Comparison of ENCODE assay signal across 8 cellular contexts in the genomic region with DNA sequence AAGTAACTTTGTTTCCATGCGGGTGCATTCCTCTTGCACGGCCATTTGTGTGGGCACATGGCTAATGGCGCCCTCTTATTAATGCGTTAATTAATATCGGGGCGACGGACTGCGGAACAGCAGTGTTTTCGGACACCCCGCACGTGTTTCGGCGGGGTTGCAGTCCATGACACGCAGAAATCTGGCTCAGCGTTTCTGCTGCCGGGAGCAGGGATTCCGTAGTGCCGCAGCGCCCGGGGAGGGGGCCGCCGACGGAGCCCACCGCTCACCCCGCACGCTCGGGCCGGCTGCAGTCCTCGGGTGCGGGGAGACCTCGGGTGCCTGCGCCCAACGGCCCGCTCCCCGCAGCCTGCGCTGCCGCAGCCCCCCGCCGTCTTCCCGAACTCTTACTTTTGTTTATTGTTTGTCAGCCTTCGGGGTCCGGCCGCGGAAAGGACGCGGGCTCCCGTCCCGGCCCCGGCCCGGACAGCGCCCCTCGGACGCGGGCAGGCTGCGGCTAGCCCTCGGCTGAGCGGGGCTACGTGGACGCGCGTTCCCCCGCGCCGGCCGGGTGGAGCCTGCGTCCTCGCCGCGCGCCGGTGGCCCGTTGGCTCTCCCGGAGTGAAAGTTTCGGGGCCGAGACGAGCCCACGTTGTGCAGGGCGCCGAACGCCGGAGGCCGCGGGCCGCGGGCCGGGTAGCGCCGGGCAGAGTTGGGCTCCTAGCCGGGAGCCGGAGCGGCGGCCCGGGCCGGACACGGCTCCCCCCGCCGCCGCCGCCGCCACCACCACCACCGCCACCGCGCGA. TPM values are rescaled to one million over a fixed set of nuclear protein-coding genes. Genes with fewer than 3 reads are reported as not detected.
A peak's percentile ranks its signal among the peaks of the same experiment; 100 is the strongest.
DNase-seq lines count a peak whose midpoint lies in the region; ATAC-seq and TF ChIP-seq lines count a peak whose summit lies in the region.

No MANE protein-coding gene starts in this region.

- peak overlapping the region in 1 of 2 experiments; percentile 75 for H3K23ac ChIP-seq in mesenchymal stem cell (ENCODE audit: low read length in 2 of 2)

- peak overlapping the region in 1 of 2 experiments; percentile 41 for H3K14ac ChIP-seq in mesenchymal stem cell (ENCODE audit: low read length in 2 of 2)

- H2AFZ ChIP-seq in mesenchymal stem cell (ENCODE audit: low read depth, low read length) = peak overlapping the region; percentile 66

- peak overlapping the region; percentile 92 to 97 for H3K4me3 Mint-ChIP-seq in effector memory CD8-positive, alpha-beta T cell

- peak overlapping the region; percentile 96 for H3K4me2 ChIP-seq in mesenchymal stem cell (ENCODE audit: low read length, poor library complexity, severe bottlenecking)

- H3K9me3 Mint-ChIP-seq in effector memory CD8-positive, alpha-beta T cell = no peaks in the 10 kb centered on the region

- no peaks in the 10 kb centered on the region for H3K9me3 ChIP-seq in mesenchymal stem cell (ENCODE audit: control insufficient read depth, low read length)
- no peaks in the 10 kb centered on the region for H3K9me3 ChIP-seq in suprapubic skin

- peak overlapping the region; percentile 89 for H2BK15ac ChIP-seq in mesenchymal stem cell (ENCODE audit: low read depth, poor library complexity, severe bottlenecking)

- no peak for TF ChIP-seq CTCF in suprapubic skin (IDR thresholded peaks at IDR 0.05)

- peak overlapping the region; percentile 90 to 91 for H3K27ac Mint-ChIP-seq in effector memory CD8-positive, alpha-beta T cell

- H2BK12ac ChIP-seq in mesenchymal stem cell (ENCODE audit: low read length in 2 of 2) = peak overlapping the region; percentile 10 to 66

- H3K27ac ChIP-seq in mesenchymal stem cell (ENCODE audit: low read length, poor library complexity, severe bottlenecking) = no peak overlapping the region
- peak overlapping the region; percentile 94 for H3K27ac ChIP-seq in suprapubic skin

- H3K18ac ChIP-seq in mesenchymal stem cell (ENCODE audit: low read depth in 1 of 2, low read length in 2 of 2) = peak overlapping the region; percentile 69 to 75

- no peak overlapping the region for H2BK5ac ChIP-seq in mesenchymal stem cell (ENCODE audit: low read depth, low read length, poor library complexity, severe bottlenecking)

- H3K4ac ChIP-seq in mesenchymal stem cell (ENCODE audit: low read depth in 1 of 2, low read length in 2 of 2) = no peak overlapping the region

- no peak for TF ChIP-seq EP300 in suprapubic skin (IDR thresholded peaks at IDR 0.05)

- peak overlapping the region; percentile 50 for H4K91ac ChIP-seq in mesenchymal stem cell (ENCODE audit: low read length)

- H3K36me3 Mint-ChIP-seq in effector memory CD8-positive, alpha-beta T cell (ENCODE audit: insufficient read depth) = peaks cover 8% of the 10 kb centered on the region

- no peak overlapping the region for H2AK5ac ChIP-seq in mesenchymal stem cell (ENCODE audit: low read length, severe bottlenecking)

- peak overlapping the region; percentile 64 for H4K8ac ChIP-seq in mesenchymal stem cell (ENCODE audit: low read length)

- H3K36me3 ChIP-seq in mesenchymal stem cell (ENCODE audit: control insufficient read depth in 1 of 2, insufficient read depth in 2 of 2, low read depth in 1 of 2, low read length in 2 of 2) = peaks cover 0 to 1% of the 10 kb centered on the region in 2 experiments
- peaks cover 2% of the 10 kb centered on the region for H3K36me3 ChIP-seq in suprapubic skin

- no peaks in the 10 kb centered on the region for H3K27me3 Mint-ChIP-seq in effector memory CD8-positive, alpha-beta T cell

- H3K9ac ChIP-seq in mesenchymal stem cell (ENCODE audit: low read length) = peak overlapping the region; percentile 93

- TF ChIP-seq POLR2A in suprapubic skin (IDR thresholded peaks at IDR 0.05) = no peak

- H3K4me1 ChIP-seq in mesenchymal stem cell (ENCODE audit: control insufficient read depth, insufficient read depth, low read depth, low read length) (no peaks in the 10 kb centered on the region), suprapubic skin (peaks cover 66% of the 10 kb centered on the region)

- H3K79me1 ChIP-seq in mesenchymal stem cell (replicated peaks; ENCODE audit: low read length, poor library complexity, severe bottlenecking) = peaks cover 6% of the 10 kb centered on the region

- peak overlapping the region; percentile 34 for H2BK120ac ChIP-seq in mesenchymal stem cell (ENCODE audit: low read depth, low read length)

- H3K4me3 ChIP-seq in mesenchymal stem cell (ENCODE audit: insufficient read depth in 1 of 2, low read depth in 1 of 2, low read length in 2 of 2) = peak overlapping the region; percentile 79 to 90
- peak overlapping the region; percentile 74 for H3K4me3 ChIP-seq in suprapubic skin

- peaks cover 29 to 33% of the 10 kb centered on the region in 2 donors for H3K4me1 Mint-ChIP-seq in effector memory CD8-positive, alpha-beta T cell (ENCODE audit: low read depth in 2 of 2)

- under 1% methylated on average over 70 of the region's 104 CpGs for WGBS in mesenchymal stem cell
- WGBS in suprapubic skin = 3% methylated on average over 16 of the region's 104 CpGs

- H3K27me3 ChIP-seq in mesenchymal stem cell (ENCODE audit: control insufficient read depth in 1 of 2, insufficient read depth in 1 of 2, low read length in 2 of 2) (no peaks in the 10 kb centered on the region), suprapubic skin (no peaks in the 10 kb centered on the region)

- DNase-seq in NCI-H82 (lab: John Stamatoyannopoulos, UW) (peak; percentile 30), NCI-H82 treated with DMSO at 0.1 percent for 48 hours (lab: John Stamatoyannopoulos, UW; ENCODE audit: unreplicated experiment) (no peak), mesenchymal stem cell (peak; percentile 38), suprapubic skin (ENCODE audit: low spot score in 2 of 2) (no peak), putamen (ENCODE audit: low spot score) (no peak), AML-193 (lab: John Stamatoyannopoulos, UW) (no peak)
- peak; percentile 7 for DNase-seq in activated CD4-positive, alpha-beta T cell treated with anti-CD3 and anti-CD28 coated beads for 48 hours
- DNase-seq in effector memory CD8-positive, alpha-beta T cell = peak in 2 of 3 experiments; percentile 15 to 16

- peak; percentile 31 for ATAC-seq in effector memory CD8-positive, alpha-beta T cell (replicated peaks)

RNA-seq across cellular contexts. Expression of gene NFIA, which starts 0.8 kb away (rescaled TPM):
- 5.0 TPM for polyA plus RNA-seq in mesenchymal stem cell (2013, experiment 1 of 2)
- polyA plus RNA-seq in mesenchymal stem cell (2013, experiment 2 of 2) = 4.9 TPM
- 10 to 100 TPM; 30.1 to 54.2 (median 48.2) TPM for total RNA-seq in suprapubic skin

Comparison
In these comparisons a context has a peak if more than half of its experiments do, and no peak if none do; other contexts are left out.
1. DNase-seq: peak in NCI-H82 (single experiment), activated CD4-positive, alpha-beta T cell treated with anti-CD3 and anti-CD28 coated beads for 48 hours (single experiment), effector memory CD8-positive, alpha-beta T cell (2 of 3) and mesenchymal stem cell (single experiment); none in NCI-H82 treated with DMSO at 0.1 percent for 48 hours (single experiment), suprapubic skin (0 of 2), putamen (single experiment) and AML-193 (0 of 2).